Comparison of ENCODE assay signal across 1 cellular context in the genomic region with DNA sequence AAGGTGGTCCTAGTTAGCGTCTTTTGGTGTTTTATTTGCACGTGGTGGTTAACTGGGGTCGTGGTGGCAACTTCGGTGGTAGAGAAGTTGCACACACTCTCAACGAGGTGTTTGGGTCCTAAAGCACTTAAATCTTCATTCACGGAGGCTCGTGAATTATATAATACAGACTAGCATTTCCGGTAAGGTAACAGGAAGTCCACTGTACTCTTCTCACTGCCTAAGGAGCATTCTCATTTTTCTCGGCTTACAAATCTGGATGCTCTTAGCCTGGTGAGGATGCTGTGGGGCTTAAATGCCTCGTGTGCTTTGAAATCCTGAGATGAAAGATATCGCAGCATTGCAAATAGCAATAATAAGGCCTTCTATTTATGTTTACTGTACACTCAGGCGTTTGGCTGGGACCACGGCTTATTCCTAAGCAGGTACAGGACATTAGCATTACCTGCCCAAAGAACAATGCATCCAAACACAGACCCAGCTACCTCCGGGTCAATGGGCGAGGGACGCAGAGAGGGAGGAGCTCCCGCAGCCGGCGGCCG.
TF ChIP-seq lines count a peak whose summit lies in the region.

No MANE protein-coding gene starts in this region.

TF ChIP-seq in HEK293, 187 proteins besides CTCF, POLR2A, EP300 and RAD21 (continued from another document):
- TF ChIP-seq ZBTB17 (tag by site-specific recombination; IDR thresholded peaks at IDR 0.05) (0 out of 2 replicates have a peak, but pooled peaks have one; percentile 17), GLIS2 (tag by site-specific recombination; IDR thresholded peaks at IDR 0.05) (no peak), KLF16 (tag by site-specific recombination; IDR thresholded peaks at IDR 0.05) (no peak)
